Comparison of ENCODE assay signal across 8 cellular contexts in the genomic region with DNA sequence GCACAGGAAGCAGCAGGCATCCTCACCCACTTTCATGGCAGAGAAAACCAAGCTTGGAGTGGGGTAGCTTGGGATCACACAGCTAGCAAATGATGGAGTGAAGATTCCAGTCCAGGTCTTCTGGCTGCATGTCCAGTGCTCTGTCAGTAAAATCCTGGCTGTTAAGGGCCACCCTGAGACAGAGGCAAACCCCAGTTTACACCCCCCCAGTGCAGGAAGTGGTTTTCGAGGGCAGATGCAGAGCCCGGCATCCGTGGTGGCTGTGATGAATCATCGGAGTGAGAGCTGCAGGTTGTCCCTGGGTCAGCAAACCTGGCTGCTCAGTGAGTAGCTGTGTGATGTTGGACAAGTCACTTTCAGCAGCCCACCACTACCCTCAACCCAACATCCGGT.
DNase-seq lines count a peak whose midpoint lies in the region; ATAC-seq, FAIRE-seq and TF ChIP-seq lines count a peak whose summit lies in the region.

No MANE protein-coding gene starts in this region.

- peaks cover 8% of the 10 kb centered on the region for H3K9me1 ChIP-seq in keratinocyte (ENCODE audit: control insufficient read depth, extremely low read depth, insufficient read depth, low read length)

- H3K4me1 ChIP-seq in keratinocyte (ENCODE audit: control insufficient read depth, extremely low read depth, insufficient read depth, low read length), result peaks cover 74% of the 10 kb centered on the region

- H3K9ac ChIP-seq in keratinocyte (ENCODE audit: control insufficient read depth, extremely low read depth, insufficient read depth, low read length), result no peak overlapping the region

- no peaks in the 10 kb centered on the region for H3K9me3 ChIP-seq in keratinocyte (ENCODE audit: control insufficient read depth, low read depth, low read length)

- H3K9me3 Mint-ChIP-seq in activated naive CD4-positive, alpha-beta T cell treated with anti-CD3 and anti-CD28 coated beads, Interleukin-2, amount 50 U/mL, for 72 hours, result no peaks in the 10 kb centered on the region

- H3K79me2 ChIP-seq in keratinocyte (ENCODE audit: control insufficient read depth, insufficient read depth, low read length), result peaks cover 12% of the 10 kb centered on the region

- no peak overlapping the region for H3K4me3 ChIP-seq in keratinocyte (ENCODE audit: control insufficient read depth in 2 of 3, extremely low read depth in 1 of 3, insufficient read depth in 2 of 3, low read depth in 1 of 3, low read length in 3 of 3)

- dilution Hi-C loops in keratinocyte (cut with MboI; ENCODE audit: extremely low pct_ligation_motif_present, low sequenced_read_pairs), result no loop called here

- H4K20me1 ChIP-seq in keratinocyte (ENCODE audit: control insufficient read depth, extremely low read depth, insufficient read depth, low read length), result peaks cover 2% of the 10 kb centered on the region

- H2AFZ ChIP-seq in keratinocyte (ENCODE audit: control insufficient read depth, low read length), result no peak overlapping the region

- DNase-seq in AG20443 (ENCODE audit: low spot score) (peak; percentile 90), SKM-1 treated with dmso at 0.1 percent for 144 hours (lab: John Stamatoyannopoulos, UW; ENCODE audit: unreplicated experiment) (peak; percentile 27), keratinocyte (ENCODE audit: low read depth, low spot score) (no peak), cerebellar cortex (ENCODE audit: low spot score) (no peak)
- peak; percentile 82 to 95 for DNase-seq in activated naive CD4-positive, alpha-beta T cell treated with anti-CD3 and anti-CD28 coated beads, Interleukin-2, amount 50 U/mL, for 72 hours (ENCODE audit: low spot score in 2 of 2)
- DNase-seq in stimulated activated CD8-positive, alpha-beta memory T cell treated with anti-CD3 and anti-CD28 coated beads, Interleukin-15, amount 100 ng/mL, for 24 hours (ENCODE audit: low read depth), result peak; percentile 37

- FAIRE-seq in keratinocyte (lab: Jason Lieb, UNC), result peak; percentile 95

- TF ChIP-seq CTCF in keratinocyte (optimal IDR thresholded peaks at IDR 0.05 in 1 of 3, IDR thresholded peaks at IDR 0.05 in 1 of 3, conservative IDR thresholded peaks at IDR 0.05 in 1 of 3; ENCODE audit: extremely low read depth in 1 of 3, insufficient read depth in 2 of 3, low read length in 3 of 3), result no peak

- H3K27me3 ChIP-seq in keratinocyte (ENCODE audit: control insufficient read depth, extremely low read depth, insufficient read depth, low read length), result no peaks in the 10 kb centered on the region

- H3K27ac ChIP-seq in keratinocyte (ENCODE audit: control insufficient read depth, insufficient read depth, low read length), result peak overlapping the region; percentile 31

- H3K4me2 ChIP-seq in keratinocyte (ENCODE audit: control insufficient read depth, extremely low read depth, insufficient read depth, low read depth, low read length), result peak overlapping the region; percentile 45

- ATAC-seq in GM19328 (IDR thresholded peaks at IDR 0.05; ENCODE audit: unreplicated experiment) (peak; percentile 53), HG03457 (IDR thresholded peaks at IDR 0.05; ENCODE audit: unreplicated experiment) (peak; percentile 48)
- ATAC-seq in activated naive CD4-positive, alpha-beta T cell treated with anti-CD3 and anti-CD28 coated beads, Interleukin-2, amount 50 U/mL, for 72 hours, result peak; percentile 71 to 77

- peaks cover 4 to 14% of the 10 kb centered on the region in 2 experiments for H3K36me3 ChIP-seq in keratinocyte (ENCODE audit: control insufficient read depth in 2 of 2, extremely low read depth in 1 of 2, insufficient read depth in 2 of 2, low read length in 2 of 2)

- H3K36me3 Mint-ChIP-seq in activated naive CD4-positive, alpha-beta T cell treated with anti-CD3 and anti-CD28 coated beads, Interleukin-2, amount 50 U/mL, for 72 hours, result peaks cover 9 to 32% of the 10 kb centered on the region in 2 donors

- peak overlapping the region in 1 of 2 donors; percentile 93 for H3K27ac Mint-ChIP-seq in activated naive CD4-positive, alpha-beta T cell treated with anti-CD3 and anti-CD28 coated beads, Interleukin-2, amount 50 U/mL, for 72 hours

Comparison
In these comparisons a context has a peak if more than half of its experiments do, and no peak if none do; other contexts are left out.
1. DNase-seq: peak in AG20443 (single experiment), SKM-1 treated with dmso at 0.1 percent for 144 hours (single experiment), activated naive CD4-positive, alpha-beta T cell treated with anti-CD3 and anti-CD28 coated beads, Interleukin-2, amount 50 U/mL, for 72 hours (2 of 2) and stimulated activated CD8-positive, alpha-beta memory T cell treated with anti-CD3 and anti-CD28 coated beads, Interleukin-15, amount 100 ng/mL, for 24 hours (single experiment); none in keratinocyte (single experiment) and cerebellar cortex (single experiment).
2. Peak in every context shown above with its lines, with median percentiles within 50 percentile points of each other: ATAC-seq.